33 cellular contexts compared by ENCODE assay signal in the genomic region with DNA sequence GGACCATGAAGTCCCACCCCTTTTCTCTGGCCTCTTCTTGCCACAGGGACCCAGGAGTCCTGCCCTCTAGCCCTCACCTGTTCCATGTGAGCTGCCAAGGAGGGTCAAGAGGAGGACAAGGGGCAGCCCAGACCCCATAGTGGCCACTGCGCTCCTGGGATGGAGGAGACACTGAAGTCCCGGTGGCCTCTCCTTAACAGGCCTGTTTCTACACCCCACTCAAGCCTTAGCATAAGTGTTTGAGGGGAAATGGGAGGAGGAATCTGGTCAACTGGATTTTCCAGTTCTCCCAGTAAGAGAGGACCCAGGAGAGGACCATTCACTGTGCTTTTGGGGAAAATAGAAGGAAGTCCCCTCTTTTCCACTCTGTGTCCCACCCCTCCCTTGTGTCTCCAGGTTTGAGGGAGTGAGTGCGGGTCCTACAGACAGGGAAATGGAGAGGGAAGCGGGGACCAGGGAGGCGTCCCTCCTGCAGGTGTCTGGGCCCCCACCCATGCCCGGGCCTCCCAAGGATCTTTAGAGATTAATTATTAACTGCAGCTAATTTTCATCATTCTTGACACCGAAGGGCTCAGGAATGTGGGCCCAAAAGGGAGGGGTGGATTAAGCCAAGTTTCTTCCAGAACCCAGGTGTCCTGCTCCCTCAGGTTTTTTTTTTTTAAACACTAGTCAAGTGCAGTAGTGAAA. TPM values are rescaled to one million over a fixed set of nuclear protein-coding genes. Genes with fewer than 3 reads are reported as not detected.
A peak's percentile ranks its signal among the peaks of the same experiment; 100 is the strongest.
DNase-seq lines count a peak whose midpoint lies in the region; ATAC-seq and TF ChIP-seq lines count a peak whose summit lies in the region.
"Had no signal": no experiment of that assay in that cellular context is flagged by ENCODE, and none has a peak within 500 bp of the region (broad histone marks: within the 10 kb centered on the region; RNA-seq: fewer than 3 reads in every experiment).

A gene (minus strand): TSS at position 212 of the 687 bp plus-strand sequence. CDS start 74 bp downstream, at position 138.

- peaks cover 7% of the 10 kb centered on the region for H3K27me3 Mint-ChIP-seq in neural progenitor cell (ENCODE audit: insufficient read depth, low read depth)
- H3K27me3 Mint-ChIP-seq in stimulated activated naive CD8-positive, alpha-beta T cell treated with anti-CD3 and anti-CD28 coated beads, Interleukin-15, amount 100 ng/mL, for 72 hours, result peaks cover 6% of the 10 kb centered on the region
- H3K27me3 Mint-ChIP-seq: activated naive CD4-positive, alpha-beta T cell treated with anti-CD3 and anti-CD28 coated beads, Interleukin-2, amount 50 U/mL, for 24 hours; activated T-helper 17 cell treated with anti-CD3 and anti-CD28 coated beads, Interleukin-2, amount 50 U/mL, for 72 hours had no signal

- peaks cover 16% of the 10 kb centered on the region for H3K9me3 Mint-ChIP-seq in neural progenitor cell
- peaks cover 0 to 12% of the 10 kb centered on the region in 2 donors for H3K9me3 Mint-ChIP-seq in stimulated activated naive CD8-positive, alpha-beta T cell treated with anti-CD3 and anti-CD28 coated beads, Interleukin-15, amount 100 ng/mL, for 72 hours
- H3K9me3 Mint-ChIP-seq: activated naive CD4-positive, alpha-beta T cell treated with anti-CD3 and anti-CD28 coated beads, Interleukin-2, amount 50 U/mL, for 24 hours had no signal

- in situ Hi-C loops in ACHN (cut with HindIII; ENCODE audit: low pct_ligation_motif_present, low pct_unique_long_range_greater_than_20kb, low sequenced_read_pairs), result no loop called here

- H3K4me1 ChIP-seq in body of pancreas, result peaks cover 22% of the 10 kb centered on the region
- H3K4me1 ChIP-seq in neural progenitor cell, result peaks cover 6% of the 10 kb centered on the region
- no peaks in the 10 kb centered on the region for H3K4me1 ChIP-seq in Peyer's patch
- H3K4me1 ChIP-seq: parathyroid adenoma had no signal

- intact Hi-C loops in body of pancreas (cut with DNase I), result no loop called here

- H3K9me3 ChIP-seq in body of pancreas, result no peaks in the 10 kb centered on the region
- H3K9me3 ChIP-seq in neural progenitor cell (ENCODE audit: low read depth), result no peaks in the 10 kb centered on the region
- H3K9me3 ChIP-seq in Peyer's patch, result peaks cover 0 to 5% (median 0%) of the 10 kb centered on the region in 4 donors

- peaks cover 18% of the 10 kb centered on the region for H3K36me3 Mint-ChIP-seq in neural progenitor cell

- no peaks in the 10 kb centered on the region for H4K20me1 ChIP-seq in neural progenitor cell (ENCODE audit: low read depth)

- TF ChIP-seq POLR2A in body of pancreas (IDR thresholded peaks at IDR 0.05) (no peak), Peyer's patch (IDR thresholded peaks at IDR 0.05) (no peak)

- ATAC-seq in body of pancreas, result peak; percentile 61
- ATAC-seq in stimulated activated naive CD8-positive, alpha-beta T cell treated with anti-CD3 and anti-CD28 coated beads, Interleukin-15, amount 100 ng/mL, for 72 hours, result no peak
- ATAC-seq: activated T-helper 17 cell treated with anti-CD3 and anti-CD28 coated beads, Interleukin-2, amount 50 U/mL, for 72 hours; effector memory CD8-positive, alpha-beta T cell; left colon; right cardiac atrium; stimulated activated memory B cell treated with anti-CD40 and anti-IgM and Interleukin-4, amounts not matched to agents 10 μg/mL and 1 μg/mL and 100 μg/mL, for 72 hours had no signal

- H3K27ac ChIP-seq in body of pancreas (peak within 1 kb of the TSS; percentile 37 to 78 (median 57)), neural progenitor cell (no peak within 1 kb of the TSS), Peyer's patch (no peak within 1 kb of the TSS)
- H3K27ac ChIP-seq: cardiac muscle cell, coronary artery, esophagus muscularis mucosa, KMS-11, parathyroid adenoma had no signal

- H3K27ac Mint-ChIP-seq in neural progenitor cell, result peak within 1 kb of the TSS; percentile 74
- no peak within 1 kb of the TSS for H3K27ac Mint-ChIP-seq in stimulated activated naive CD8-positive, alpha-beta T cell treated with anti-CD3 and anti-CD28 coated beads, Interleukin-15, amount 100 ng/mL, for 72 hours
- H3K27ac Mint-ChIP-seq: activated CD4-positive, alpha-beta memory T cell treated with anti-CD3 and anti-CD28 coated beads, Interleukin-2, amount 10 ng/mL, durations not matched to agents 7 days and 5 days; activated T-helper 17 cell treated with anti-CD3 and anti-CD28 coated beads, Interleukin-2, amount 50 U/mL, for 72 hours; B cell; stimulated activated memory B cell treated with anti-CD40 and anti-IgM and Interleukin-4, amounts not matched to agents 10 μg/mL and 1 μg/mL and 100 μg/mL, for 72 hours had no signal

- H3K79me2 ChIP-seq in neural progenitor cell (ENCODE audit: low read depth), result no peaks in the 10 kb centered on the region
- H3K79me2 ChIP-seq: parathyroid adenoma had no signal

- H3K4me3 ChIP-seq in body of pancreas, result no peak within 1 kb of the TSS
- no peak within 1 kb of the TSS for H3K4me3 ChIP-seq in neural progenitor cell
- no peak within 1 kb of the TSS for H3K4me3 ChIP-seq in Peyer's patch
- H3K4me3 ChIP-seq: cardiac muscle cell, coronary artery, esophagus muscularis mucosa had no signal

- H3K9ac ChIP-seq in neural progenitor cell, result no peak within 1 kb of the TSS
- H3K9ac ChIP-seq: KMS-11, parathyroid adenoma had no signal

- H3K4me1 Mint-ChIP-seq in neural progenitor cell, result peaks cover 3% of the 10 kb centered on the region
- H3K4me1 Mint-ChIP-seq in stimulated activated naive CD8-positive, alpha-beta T cell treated with anti-CD3 and anti-CD28 coated beads, Interleukin-15, amount 100 ng/mL, for 72 hours, result no peaks in the 10 kb centered on the region
- H3K4me1 Mint-ChIP-seq: activated CD4-positive, alpha-beta memory T cell treated with anti-CD3 and anti-CD28 coated beads, Interleukin-2, amount 10 ng/mL, durations not matched to agents 7 days and 5 days; activated T-helper 17 cell treated with anti-CD3 and anti-CD28 coated beads, Interleukin-2, amount 50 U/mL, for 72 hours; B cell; stimulated activated memory B cell treated with anti-CD40 and anti-IgM and Interleukin-4, amounts not matched to agents 10 μg/mL and 1 μg/mL and 100 μg/mL, for 72 hours had no signal

- no peaks in the 10 kb centered on the region for H3K27me3 ChIP-seq in body of pancreas
- H3K27me3 ChIP-seq in neural progenitor cell, result no peaks in the 10 kb centered on the region
- H3K27me3 ChIP-seq in Peyer's patch, result no peaks in the 10 kb centered on the region
- H3K27me3 ChIP-seq: cardiac muscle cell had no signal

- no peak within 1 kb of the TSS for H3K4me3 Mint-ChIP-seq in neural progenitor cell
- H3K4me3 Mint-ChIP-seq in stimulated activated naive CD8-positive, alpha-beta T cell treated with anti-CD3 and anti-CD28 coated beads, Interleukin-15, amount 100 ng/mL, for 72 hours, result no peak within 1 kb of the TSS
- H3K4me3 Mint-ChIP-seq: activated CD4-positive, alpha-beta memory T cell treated with anti-CD3 and anti-CD28 coated beads, Interleukin-2, amount 10 ng/mL, durations not matched to agents 7 days and 5 days; activated naive CD4-positive, alpha-beta T cell treated with anti-CD3 and anti-CD28 coated beads, Interleukin-2, amount 50 U/mL, for 24 hours; activated T-helper 17 cell treated with anti-CD3 and anti-CD28 coated beads, Interleukin-2, amount 50 U/mL, for 72 hours; B cell; effector memory CD8-positive, alpha-beta T cell; nephron; stimulated activated memory B cell treated with anti-CD40 and anti-IgM and Interleukin-4, amounts not matched to agents 10 μg/mL and 1 μg/mL and 100 μg/mL, for 72 hours had no signal

- no peak for TF ChIP-seq CTCF in body of pancreas (IDR thresholded peaks at IDR 0.05)
- TF ChIP-seq CTCF in neural progenitor cell (IDR thresholded peaks at IDR 0.05), result no peak
- TF ChIP-seq CTCF in Peyer's patch (IDR thresholded peaks at IDR 0.05), result no peak

- H3K36me3 ChIP-seq in body of pancreas (replicated peaks in 1 of 2; ENCODE audit: insufficient read depth in 1 of 2, low read depth in 2 of 2), result no peaks in the 10 kb centered on the region
- H3K36me3 ChIP-seq in neural progenitor cell, result no peaks in the 10 kb centered on the region
- H3K36me3 ChIP-seq in Peyer's patch, result no peaks in the 10 kb centered on the region
- H3K36me3 ChIP-seq: cardiac muscle cell, esophagus muscularis mucosa had no signal

- DNase-seq in ACHN (peak; percentile 68), body of pancreas (peak in 1 of 4 donors; percentile 23), left kidney (ENCODE audit: low read depth, low spot score) (peak; percentile 13), neural progenitor cell (ENCODE audit: low spot score) (no peak), RPMI8226 (no peak), Peyer's patch (no peak)
- DNase-seq in stimulated activated CD8-positive, alpha-beta memory T cell treated with anti-CD3 and anti-CD28 coated beads, Interleukin-4, amount 100 ng/mL, for 48 hours, result no peak
- no peak for DNase-seq in stimulated activated naive CD8-positive, alpha-beta T cell treated with anti-CD3 and anti-CD28 coated beads, Interleukin-15, amount 100 ng/mL, for 72 hours
- DNase-seq: activated CD4-positive, alpha-beta memory T cell treated with anti-CD3 and anti-CD28 coated beads, Interleukin-2, amount 10 ng/mL, durations not matched to agents 7 days and 5 days; activated CD4-positive, CD25-positive, alpha-beta regulatory T cell; DMS79; effector memory CD8-positive, alpha-beta T cell; foreskin melanocyte; GF-D8; left colon; midbrain; NCI-H1436; NCI-H345; NCI-H748 treated with DMSO at 0.1 percent for 48 hours; right cardiac atrium; stimulated activated CD4-positive, alpha-beta T cell treated with anti-CD3 and anti-CD28 coated beads, Interleukin-4, amount 100 ng/mL, for 1 hour; T-helper 1 cell had no signal

- H2AFZ ChIP-seq in neural progenitor cell (replicated peaks), result no peak within 1 kb of the TSS
- H2AFZ ChIP-seq: parathyroid adenoma had no signal

- WGBS in body of pancreas, 2 donors, result 46 to 54% methylated on average over 5 to 7 of the region's 7 CpGs

- H3F3A ChIP-seq in neural progenitor cell (ENCODE audit: low read depth), result no peaks in the 10 kb centered on the region

- H3K4me2 ChIP-seq in neural progenitor cell, result no peak within 1 kb of the TSS
- H3K4me2 ChIP-seq: KMS-11 had no signal

RNA-seq across cellular contexts. Expression of the gene that starts here (rescaled TPM):
- total RNA-seq in body of pancreas (1 to 10 TPM in 1 of 2 donors, not detected in 1; 5.2 TPM), neural progenitor cell (ENCODE audit: low replicate concordance) (not detected in 2 replicates), Peyer's patch (not detected)
- total RNA-seq: activated CD4-positive, alpha-beta memory T cell treated with anti-CD3 and anti-CD28 coated beads, Interleukin-2, amount 10 ng/mL, durations not matched to agents 7 days and 5 days; activated T-helper 17 cell treated with anti-CD3 and anti-CD28 coated beads, Interleukin-2, amount 50 U/mL, for 72 hours; B cell; cardiac muscle cell; left colon; SK-MEL-5 had no signal

Comparison
In these comparisons a context has a peak if more than half of its experiments do, and no peak if none do; other contexts are left out.
1. DNase-seq: peak in ACHN (single experiment) and left kidney (single experiment); none in neural progenitor cell (single experiment), stimulated activated CD8-positive, alpha-beta memory T cell treated with anti-CD3 and anti-CD28 coated beads, Interleukin-4, amount 100 ng/mL, for 48 hours (single experiment), RPMI8226 (single experiment), stimulated activated naive CD8-positive, alpha-beta T cell treated with anti-CD3 and anti-CD28 coated beads, Interleukin-15, amount 100 ng/mL, for 72 hours (0 of 2) and Peyer's patch (0 of 3).
2. H3K27ac ChIP-seq: peak in body of pancreas (4 of 4); none in neural progenitor cell (single experiment) and Peyer's patch (0 of 4).